10 cellular contexts compared by ENCODE assay signal in genomic region chr17:5640726-5641125, GRCh38. TPM values are rescaled to one million over a fixed set of nuclear protein-coding genes. Genes with fewer than 3 reads are reported as not detected.
"Had no signal": no experiment of that assay in that cellular context is flagged by ENCODE, and none has a peak within 500 bp of the region (broad histone marks: within the 10 kb centered on the region; RNA-seq: fewer than 3 reads in every experiment).

No MANE protein-coding gene starts in this region.

- H3K27ac Mint-ChIP-seq: H9 had no signal

- H3K4me3 Mint-ChIP-seq: H9 had no signal

- DNase-seq: GM23248, H9, HCEC 1CT, IMR-90, KG1 had no signal

- ATAC-seq: K562 had no signal

- FAIRE-seq: H1, H54, HTR-8/SVneo, K562 had no signal

- H3K4me3 ChIP-seq: GM23248, K562 had no signal

- H2AFZ ChIP-seq: GM23248 had no signal

- H3K27ac ChIP-seq: GM23248 had no signal

- H3K9me3 Mint-ChIP-seq: H9 had no signal

RNA-seq across cellular contexts. Expression of gene NLRP1, which starts 56.4 kb away (rescaled TPM):
- total RNA-seq: HT-29 had no signal
